Comparison of ENCODE assay signal across 22 cellular contexts in genomic region chr2:47129191-47129711, GRCh38. TPM values are rescaled to one million over a fixed set of nuclear protein-coding genes. Genes with fewer than 3 reads are reported as not detected.
"Had no signal": no experiment of that assay in that cellular context is flagged by ENCODE, and none has a peak within 500 bp of the region (broad histone marks: within the 10 kb centered on the region; RNA-seq: fewer than 3 reads in every experiment).

No MANE protein-coding gene starts in this region.

- H3K4me3 Mint-ChIP-seq: activated CD8-positive, alpha-beta T cell treated with anti-CD3 and anti-CD28 coated beads, Interleukin-2, amount 10 ng/mL, durations not matched to agents 7 days and 5 days; activated naive CD4-positive, alpha-beta T cell treated with anti-CD3 and anti-CD28 coated beads for 36 hours; activated T-helper 17 cell treated with anti-CD3 and anti-CD28 coated beads, Interleukin-2, amount 50 U/mL, for 72 hours; neural crest cell; stimulated activated memory B cell treated with anti-CD40 and anti-IgM and Interleukin-4, amounts not matched to agents 10 μg/mL and 1 μg/mL and 100 μg/mL, for 72 hours had no signal

- ATAC-seq: activated CD8-positive, alpha-beta T cell treated with anti-CD3 and anti-CD28 coated beads, Interleukin-2, amount 10 ng/mL, durations not matched to agents 7 days and 5 days; activated T-helper 17 cell treated with anti-CD3 and anti-CD28 coated beads, Interleukin-2, amount 50 U/mL, for 72 hours; left lobe of liver; pancreas; stimulated activated memory B cell treated with anti-CD40 and anti-IgM and Interleukin-4, amounts not matched to agents 10 μg/mL and 1 μg/mL and 100 μg/mL, for 72 hours had no signal

- H3K9me3 ChIP-seq: adrenal gland, colonic mucosa, pancreas had no signal

- H3K27me3 ChIP-seq: adrenal gland, colonic mucosa, pancreas, SJSA1, spleen, transverse colon had no signal

- H3K4me3 ChIP-seq: adrenal gland, colonic mucosa, pancreas, SJSA1, spleen, transverse colon had no signal

- H3K36me3 ChIP-seq: adrenal gland, colonic mucosa, pancreas, SJSA1, spleen, transverse colon had no signal

- H3K4me1 ChIP-seq: adrenal gland, colonic mucosa, pancreas, SJSA1, spleen, transverse colon had no signal

- H3K27ac Mint-ChIP-seq: activated CD8-positive, alpha-beta T cell treated with anti-CD3 and anti-CD28 coated beads, Interleukin-2, amount 10 ng/mL, durations not matched to agents 7 days and 5 days; activated naive CD4-positive, alpha-beta T cell treated with anti-CD3 and anti-CD28 coated beads for 36 hours; activated T-helper 17 cell treated with anti-CD3 and anti-CD28 coated beads, Interleukin-2, amount 50 U/mL, for 72 hours; stimulated activated memory B cell treated with anti-CD40 and anti-IgM and Interleukin-4, amounts not matched to agents 10 μg/mL and 1 μg/mL and 100 μg/mL, for 72 hours had no signal

- H3K27me3 Mint-ChIP-seq: activated T-helper 17 cell treated with anti-CD3 and anti-CD28 coated beads, Interleukin-2, amount 50 U/mL, for 72 hours; stimulated activated memory B cell treated with anti-CD40 and anti-IgM and Interleukin-4, amounts not matched to agents 10 μg/mL and 1 μg/mL and 100 μg/mL, for 72 hours had no signal

- H3K4me1 Mint-ChIP-seq: activated T-helper 17 cell treated with anti-CD3 and anti-CD28 coated beads, Interleukin-2, amount 50 U/mL, for 72 hours; stimulated activated memory B cell treated with anti-CD40 and anti-IgM and Interleukin-4, amounts not matched to agents 10 μg/mL and 1 μg/mL and 100 μg/mL, for 72 hours had no signal

- H3K27ac ChIP-seq: adrenal gland, colonic mucosa, pancreas, SJSA1, spleen, transverse colon had no signal

- DNase-seq: activated CD4-positive, alpha-beta T cell treated with anti-CD3 and anti-CD28 coated beads for 48 hours; activated CD8-positive, alpha-beta memory T cell treated with anti-CD3 and anti-CD28 coated beads, Interleukin-2, amount 50 U/mL, for 48 hours; activated CD8-positive, alpha-beta T cell treated with anti-CD3 and anti-CD28 coated beads, Interleukin-2, amount 10 ng/mL, durations not matched to agents 7 days and 5 days; activated naive CD4-positive, alpha-beta T cell treated with anti-CD3 and anti-CD28 coated beads for 36 hours; adrenal gland; caudate nucleus; colonic mucosa; effector CD8-positive, alpha-beta T cell; hypothalamus; mesenchymal stem cell; pancreas; spleen; stimulated activated CD4-positive, alpha-beta T cell treated with anti-CD3 and anti-CD28 coated beads, Interleukin-1b, Interleukin-23, amount 100 ng/mL, for 48 hours; T-helper 9 cell; transverse colon had no signal

- H3K9me3 Mint-ChIP-seq: activated T-helper 17 cell treated with anti-CD3 and anti-CD28 coated beads, Interleukin-2, amount 50 U/mL, for 72 hours had no signal

RNA-seq across cellular contexts. Expression of gene STPG4, which starts 25.9 kb away (rescaled TPM):
- total RNA-seq: adrenal gland, epithelial cell of proximal tubule, left lobe of liver, pancreas, SJSA1, subcutaneous adipose tissue had no signal
- polyA plus RNA-seq: pancreas had no signal
